22 cellular contexts compared by ENCODE assay signal in genomic region chr13:25397763-25398162, GRCh38. TPM values are rescaled to one million over a fixed set of nuclear protein-coding genes. Genes with fewer than 3 reads are reported as not detected.
"Had no signal": no experiment of that assay in that cellular context is flagged by ENCODE, and none has a peak within 500 bp of the region (broad histone marks: within the 10 kb centered on the region; RNA-seq: fewer than 3 reads in every experiment).

No MANE protein-coding gene starts in this region.

- H3K27me3 ChIP-seq: colonic mucosa, esophagus muscularis mucosa, gastroesophageal sphincter, hepatocyte had no signal

- H3K9me3 Mint-ChIP-seq: effector memory CD8-positive, alpha-beta T cell had no signal

- H3K4me1 Mint-ChIP-seq: immature natural killer cell; naive thymus-derived CD4-positive, alpha-beta T cell had no signal

- H3K4me3 Mint-ChIP-seq: dendritic cell treated with granulocyte-macrophage colony-stimulating factor and Interleukin-4, amounts not matched to agents 40 ng/mL and 50 ng/mL, for 4 days; effector memory CD8-positive, alpha-beta T cell; immature natural killer cell; naive thymus-derived CD4-positive, alpha-beta T cell had no signal

- H3K36me3 Mint-ChIP-seq: immature natural killer cell; naive thymus-derived CD4-positive, alpha-beta T cell had no signal

- H3K4me3 ChIP-seq: colonic mucosa, esophagus muscularis mucosa, gastroesophageal sphincter, heart left ventricle, hepatocyte, left ventricle myocardium inferior, lower lobe of right lung had no signal

- DNase-seq: colonic mucosa; cortex of kidney; effector CD8-positive, alpha-beta T cell; effector memory CD8-positive, alpha-beta T cell; foreskin keratinocyte; heart left ventricle; hypothalamus; immature natural killer cell; islet precursor cell; kidney; kidney glomerular epithelial cell; left colon; left ventricle myocardium inferior; lower lobe of right lung; mesenchymal stem cell; midbrain; naive thymus-derived CD4-positive, alpha-beta T cell had no signal

- ATAC-seq: effector memory CD8-positive, alpha-beta T cell; foreskin keratinocyte; gastroesophageal sphincter; heart left ventricle; left colon; left lobe of liver; lower lobe of right lung; naive thymus-derived CD4-positive, alpha-beta T cell had no signal

- H3K9me3 ChIP-seq: colonic mucosa, esophagus muscularis mucosa, left ventricle myocardium inferior, lower lobe of right lung had no signal

- H3K4me1 ChIP-seq: colonic mucosa, esophagus muscularis mucosa, foreskin keratinocyte, gastroesophageal sphincter, heart left ventricle, left ventricle myocardium inferior, lower lobe of right lung had no signal

- H3K36me3 ChIP-seq: colonic mucosa, esophagus muscularis mucosa, gastroesophageal sphincter, heart left ventricle, left ventricle myocardium inferior, lower lobe of right lung had no signal

- H3K27me3 Mint-ChIP-seq: dendritic cell treated with granulocyte-macrophage colony-stimulating factor and Interleukin-4, amounts not matched to agents 40 ng/mL and 50 ng/mL, for 4 days had no signal

- H3K27ac ChIP-seq: colonic mucosa, esophagus muscularis mucosa, foreskin keratinocyte, gastroesophageal sphincter, heart left ventricle, hepatocyte, left ventricle myocardium inferior, lower lobe of right lung had no signal

- H3K27ac Mint-ChIP-seq: dendritic cell treated with granulocyte-macrophage colony-stimulating factor and Interleukin-4, amounts not matched to agents 40 ng/mL and 50 ng/mL, for 4 days; effector memory CD8-positive, alpha-beta T cell; immature natural killer cell; naive thymus-derived CD4-positive, alpha-beta T cell had no signal

RNA-seq across cellular contexts. Expression of gene ATP8A2, which starts 26.0 kb away (rescaled TPM):
- total RNA-seq: left lobe of liver had no signal
